In the genomic region with DNA sequence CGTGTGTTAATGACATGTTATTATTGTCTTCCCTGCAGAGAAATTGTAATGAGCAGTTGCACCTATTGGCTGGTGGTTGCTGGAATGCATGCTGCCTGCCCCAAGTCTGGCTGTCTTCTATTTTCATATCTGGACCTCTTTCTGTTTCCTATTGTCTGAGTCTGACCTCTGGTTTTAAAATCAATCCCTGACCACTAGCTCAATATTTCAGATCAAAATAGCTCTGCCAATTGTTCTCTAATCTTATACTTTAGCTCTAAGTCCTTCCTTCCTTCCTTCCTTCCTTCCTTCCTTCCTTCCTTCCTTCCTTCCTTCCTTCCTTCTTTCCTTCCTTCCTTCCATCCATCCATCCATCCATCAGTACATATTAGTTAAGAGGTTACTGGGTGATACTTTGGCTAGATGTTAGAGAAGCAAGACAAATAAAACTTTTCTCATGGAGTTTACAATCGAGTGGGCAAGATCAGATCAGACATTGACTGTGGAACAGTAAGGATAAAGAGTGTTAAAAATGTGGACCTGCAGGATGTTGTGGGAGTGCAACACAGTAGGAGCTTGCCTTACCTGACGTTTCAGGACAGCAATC, we compare ENCODE assay signal across 21 cellular contexts.
"Had no signal": no experiment of that assay in that cellular context is flagged by ENCODE, and none has a peak within 500 bp of the region (broad histone marks: within the 10 kb centered on the region; RNA-seq: fewer than 3 reads in every experiment).

No MANE protein-coding gene starts in this region.

- H3K4me1 Mint-ChIP-seq: neural crest cell had no signal

- H3K9me3 ChIP-seq: gastrocnemius medialis, lower lobe of right lung, neutrophil, pancreas, right lobe of liver, transverse colon, upper lobe of right lung, uterus had no signal

- H3K27ac ChIP-seq: gastrocnemius medialis, lower lobe of right lung, neutrophil, pancreas, right lobe of liver, suprapubic skin, transverse colon, upper lobe of right lung, uterus had no signal

- H3K9me3 Mint-ChIP-seq: neural crest cell had no signal

- H3K27me3 ChIP-seq: gastrocnemius medialis, neutrophil, pancreas, right lobe of liver, suprapubic skin, transverse colon, upper lobe of right lung, uterus had no signal

- H3K4me1 ChIP-seq: gastrocnemius medialis, lower lobe of right lung, pancreas, right lobe of liver, suprapubic skin, transverse colon, upper lobe of right lung, uterus had no signal

- H3K4me3 Mint-ChIP-seq: natural killer cell treated with Interleukin-12 subunit alpha and Interleukin-12 subunit beta and Interleukin-15 and Interleukin-18, amount 100 ng/mL, for 72 hours; neural crest cell; stimulated activated naive CD8-positive, alpha-beta T cell treated with anti-CD3 and anti-CD28 coated beads, Interleukin-15, amount 100 ng/mL, for 72 hours had no signal

- DNase-seq: cortex of kidney; effector CD4-positive, alpha-beta T cell; gastrocnemius medialis; head of caudate nucleus; left ventricle myocardium superior; lower lobe of right lung; pancreas; retina; right lobe of liver; small intestine; stimulated activated CD4-positive, alpha-beta T cell treated with anti-CD3 and anti-CD28 coated beads, Interleukin-15, amount 100 ng/mL, for 24 hours; stimulated activated CD4-positive, alpha-beta T cell treated with anti-CD3 and anti-CD28 coated beads, Interleukin-2, amount 100 ng/mL, for 48 hours; stimulated activated naive CD4-positive, alpha-beta T cell; stimulated activated naive CD8-positive, alpha-beta T cell treated with anti-CD3 and anti-CD28 coated beads, Interleukin-15, amount 100 ng/mL, for 72 hours; transverse colon; upper lobe of right lung; uterus had no signal

- ATAC-seq: gastrocnemius medialis; left ventricle myocardium superior; natural killer cell treated with Interleukin-12 subunit alpha and Interleukin-12 subunit beta and Interleukin-15 and Interleukin-18, amount 100 ng/mL, for 72 hours; pancreas; right lobe of liver; stimulated activated naive CD8-positive, alpha-beta T cell treated with anti-CD3 and anti-CD28 coated beads, Interleukin-15, amount 100 ng/mL, for 72 hours; upper lobe of right lung had no signal

- H3K36me3 ChIP-seq: gastrocnemius medialis, lower lobe of right lung, neutrophil, pancreas, right lobe of liver, suprapubic skin, transverse colon, upper lobe of right lung, uterus had no signal

- H3K4me3 ChIP-seq: gastrocnemius medialis, lower lobe of right lung, pancreas, right lobe of liver, suprapubic skin, transverse colon, upper lobe of right lung, uterus had no signal

- H3K27me3 Mint-ChIP-seq: stimulated activated naive CD8-positive, alpha-beta T cell treated with anti-CD3 and anti-CD28 coated beads, Interleukin-15, amount 100 ng/mL, for 72 hours had no signal

- H3K27ac Mint-ChIP-seq: natural killer cell treated with Interleukin-12 subunit alpha and Interleukin-12 subunit beta and Interleukin-15 and Interleukin-18, amount 100 ng/mL, for 72 hours; stimulated activated naive CD8-positive, alpha-beta T cell treated with anti-CD3 and anti-CD28 coated beads, Interleukin-15, amount 100 ng/mL, for 72 hours had no signal
